In genomic region chr11:30488304-30488998, GRCh38 we compare ENCODE assay signal across 1 cellular context.
TF ChIP-seq lines count a peak whose summit lies in the region.

No MANE protein-coding gene starts in this region.

TF ChIP-seq in HepG2, 621 proteins besides CTCF, POLR2A, EP300 and RAD21 (continued from another document and continues in another):
- TF ChIP-seq E2F1 (CRISPR knock-in tag; IDR thresholded peaks at IDR 0.05): no peak
- no peak for TF ChIP-seq MTF1 (CRISPR knock-in tag; IDR thresholded peaks at IDR 0.05)
- peak; percentile 97 for TF ChIP-seq NFIC (IDR thresholded peaks at IDR 0.05; ENCODE audit: low read length)
- TF ChIP-seq RNF2 (conservative IDR thresholded peaks at IDR 0.05; ENCODE audit: low read depth): no peak
- no peak for TF ChIP-seq ZNF850 (CRISPR knock-in tag; conservative IDR thresholded peaks at IDR 0.05)
- no peak for TF ChIP-seq REL (CRISPR knock-in tag; conservative IDR thresholded peaks at IDR 0.05)
- no peak for TF ChIP-seq DDIT3 (CRISPR knock-in tag; IDR thresholded peaks at IDR 0.05)
- no peak for TF ChIP-seq ZNF816 (CRISPR knock-in tag; IDR thresholded peaks at IDR 0.05; ENCODE audit: borderline replicate concordance)
- no peak for TF ChIP-seq ZSCAN30 (CRISPR knock-in tag; IDR thresholded peaks at IDR 0.05)
- peak; percentile 30; the same call in 1 of the 2 replicates for TF ChIP-seq HNF1B (CRISPR knock-in tag; IDR thresholded peaks at IDR 0.05)
- TF ChIP-seq CCAR2 (optimal IDR thresholded peaks at IDR 0.05; ENCODE audit: low read depth, low read length): no peak
- no peak for TF ChIP-seq FUBP1 (CRISPR knock-in tag; IDR thresholded peaks at IDR 0.05; ENCODE audit: borderline replicate concordance)
- no peak for TF ChIP-seq MXD3 (CRISPR knock-in tag; IDR thresholded peaks at IDR 0.05)
- no peak for TF ChIP-seq PRDM4 (CRISPR knock-in tag; IDR thresholded peaks at IDR 0.05; ENCODE audit: borderline replicate concordance)
- no peak for TF ChIP-seq PCBP1 (IDR thresholded peaks at IDR 0.05; ENCODE audit: borderline replicate concordance, low read depth, low read length)
- TF ChIP-seq PREB (CRISPR knock-in tag; IDR thresholded peaks at IDR 0.05): no peak
- TF ChIP-seq ZNF549 (CRISPR knock-in tag; IDR thresholded peaks at IDR 0.05): no peak
- no peak for TF ChIP-seq KDM3A (CRISPR knock-in tag; IDR thresholded peaks at IDR 0.05; ENCODE audit: low read depth)
- no peak; the same call in 1 of the 2 replicates for TF ChIP-seq TCF7 (IDR thresholded peaks at IDR 0.05; ENCODE audit: low read depth)
- no peak for TF ChIP-seq MXI1 (IDR thresholded peaks at IDR 0.05; ENCODE audit: borderline replicate concordance, low read depth, low read length)
- no peak for TF ChIP-seq ZBTB37 (CRISPR knock-in tag; IDR thresholded peaks at IDR 0.05)
- TF ChIP-seq ZNF256 (CRISPR knock-in tag; conservative IDR thresholded peaks at IDR 0.05): no peak
- TF ChIP-seq ZNF232 (CRISPR knock-in tag; IDR thresholded peaks at IDR 0.05; ENCODE audit: borderline replicate concordance): no peak; the same call in 1 of the 2 replicates
- TF ChIP-seq NBN (conservative IDR thresholded peaks at IDR 0.05): no peak
- no peak for TF ChIP-seq ZNF572 (CRISPR knock-in tag; IDR thresholded peaks at IDR 0.05)
- TF ChIP-seq HES4 (CRISPR knock-in tag; IDR thresholded peaks at IDR 0.05; ENCODE audit: borderline replicate concordance): no peak
- TF ChIP-seq ZNF180 (CRISPR knock-in tag; IDR thresholded peaks at IDR 0.05; ENCODE audit: borderline replicate concordance, low read depth): no peak
- TF ChIP-seq ZBTB26 (CRISPR knock-in tag; IDR thresholded peaks at IDR 0.05; ENCODE audit: borderline replicate concordance): no peak
- no peak for TF ChIP-seq ZNF430 (CRISPR knock-in tag; IDR thresholded peaks at IDR 0.05)
- TF ChIP-seq TFE3 (CRISPR knock-in tag; IDR thresholded peaks at IDR 0.05): 0 out of 2 replicates have a peak, but pooled peaks have one; percentile 20
- TF ChIP-seq ZBTB20 (CRISPR knock-in tag; IDR thresholded peaks at IDR 0.05; ENCODE audit: borderline replicate concordance, low read depth): 0 out of 2 replicates have a peak, but pooled peaks have one; percentile 47
- TF ChIP-seq ZNF780A (CRISPR knock-in tag; IDR thresholded peaks at IDR 0.05): no peak
- TF ChIP-seq ZNF264 (CRISPR knock-in tag; IDR thresholded peaks at IDR 0.05): peak; percentile 73; the same call in 1 of the 2 replicates
- TF ChIP-seq HOXA3 (CRISPR knock-in tag; IDR thresholded peaks at IDR 0.05): no peak; the same call in 1 of the 2 replicates
- no peak for TF ChIP-seq ZNF597 (CRISPR knock-in tag; IDR thresholded peaks at IDR 0.05)
- TF ChIP-seq GLI4 (CRISPR knock-in tag; IDR thresholded peaks at IDR 0.05; ENCODE audit: borderline replicate concordance): no peak
- no peak for TF ChIP-seq NFATC3 (CRISPR knock-in tag; IDR thresholded peaks at IDR 0.05)
- no peak for TF ChIP-seq MBD4 (IDR thresholded peaks at IDR 0.05; ENCODE audit: borderline replicate concordance, low read length)
- no peak for TF ChIP-seq SMAD1 (CRISPR knock-in tag; IDR thresholded peaks at IDR 0.05; ENCODE audit: borderline replicate concordance, low read depth)
- TF ChIP-seq ZNF792 (CRISPR knock-in tag; IDR thresholded peaks at IDR 0.05): no peak
- peak; percentile 37; the same call in 1 of the 2 replicates for TF ChIP-seq LCORL (IDR thresholded peaks at IDR 0.05)
- peak; percentile 54; the same call in 1 of the 2 replicates for TF ChIP-seq LCORL (CRISPR knock-in tag; IDR thresholded peaks at IDR 0.05)
- no peak for TF ChIP-seq ZFAT (CRISPR knock-in tag; conservative IDR thresholded peaks at IDR 0.05)
- no peak for TF ChIP-seq ZFP37 (CRISPR knock-in tag; IDR thresholded peaks at IDR 0.05; ENCODE audit: borderline replicate concordance)
- TF ChIP-seq FOXC1 (CRISPR knock-in tag; IDR thresholded peaks at IDR 0.05; ENCODE audit: borderline replicate concordance): no peak
- no peak for TF ChIP-seq GLMP (CRISPR knock-in tag; IDR thresholded peaks at IDR 0.05; ENCODE audit: borderline replicate concordance)
- TF ChIP-seq NFKBIZ (CRISPR knock-in tag; IDR thresholded peaks at IDR 0.05): no peak
- no peak for TF ChIP-seq NR1H2 (CRISPR knock-in tag; IDR thresholded peaks at IDR 0.05; ENCODE audit: borderline replicate concordance, low read depth)
- TF ChIP-seq ZNF7 (CRISPR knock-in tag; IDR thresholded peaks at IDR 0.05): peak; percentile 30; the same call in 1 of the 2 replicates
- no peak for TF ChIP-seq ZFP82 (CRISPR knock-in tag; IDR thresholded peaks at IDR 0.05; ENCODE audit: borderline replicate concordance)
- no peak for TF ChIP-seq ATM (IDR thresholded peaks at IDR 0.05; ENCODE audit: borderline replicate concordance)
- TF ChIP-seq ZNF530 (CRISPR knock-in tag; IDR thresholded peaks at IDR 0.05; ENCODE audit: low read depth): no peak
- TF ChIP-seq ZSCAN20 (CRISPR knock-in tag; IDR thresholded peaks at IDR 0.05; ENCODE audit: borderline replicate concordance): no peak
- peak; percentile 63 for TF ChIP-seq HDAC2 (CRISPR knock-in tag; IDR thresholded peaks at IDR 0.05)
- TF ChIP-seq MIER2 (CRISPR knock-in tag; IDR thresholded peaks at IDR 0.05): no peak
